Comparison of ENCODE assay signal across 15 cellular contexts in the genomic region with DNA sequence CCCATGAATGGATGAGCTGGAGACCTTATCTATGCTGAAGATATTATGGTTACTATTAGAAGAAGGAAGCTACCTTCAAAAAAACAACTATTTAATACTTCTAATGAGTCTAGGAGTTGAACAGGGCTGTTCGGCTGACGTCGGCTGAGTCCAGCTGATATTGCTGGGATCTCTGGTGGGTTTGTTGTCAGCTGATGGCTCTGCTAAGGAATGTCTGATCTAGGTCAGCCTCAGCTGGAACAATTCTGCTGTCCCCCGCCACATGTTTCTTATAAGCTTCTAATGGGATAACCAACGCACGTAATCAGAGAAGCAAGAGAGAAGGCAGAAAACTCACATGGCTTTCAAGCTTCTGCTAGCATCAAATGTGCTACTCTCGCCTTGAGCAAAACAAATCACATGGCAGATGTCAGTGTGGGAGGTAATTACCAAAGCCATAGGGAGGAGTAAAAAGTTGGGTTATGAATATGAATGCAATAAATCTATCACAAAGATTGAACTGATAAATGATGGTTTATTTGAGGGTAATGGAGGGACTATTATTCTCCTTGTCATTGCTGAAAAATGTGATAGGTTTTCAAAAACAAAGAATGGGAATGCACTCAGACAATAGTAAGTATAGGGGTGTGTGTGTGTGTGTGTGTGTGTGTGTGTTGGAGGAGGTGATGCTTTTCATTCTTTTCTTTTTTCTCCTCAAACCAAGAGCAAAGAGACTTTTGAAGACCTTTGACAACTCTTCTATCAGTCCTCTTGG.
DNase-seq lines count a peak whose midpoint lies in the region; ATAC-seq and TF ChIP-seq lines count a peak whose summit lies in the region.
"Had no signal": no experiment of that assay in that cellular context is flagged by ENCODE, and none has a peak within 500 bp of the region (broad histone marks: within the 10 kb centered on the region; RNA-seq: fewer than 3 reads in every experiment).

No MANE protein-coding gene starts in this region.

- no peak overlapping the region for H2AK5ac ChIP-seq in mesendoderm (ENCODE audit: low read length)

- H3K4me1 ChIP-seq in HUES48 (ENCODE audit: control insufficient read depth, insufficient read depth, low read length) (no peaks in the 10 kb centered on the region), mesendoderm (ENCODE audit: control insufficient read depth, low read depth, low read length) (no peaks in the 10 kb centered on the region), breast epithelium (no peaks in the 10 kb centered on the region), foreskin keratinocyte (no peaks in the 10 kb centered on the region)
- H3K4me1 ChIP-seq: Caco-2 had no signal

- H3K23ac ChIP-seq in mesendoderm (ENCODE audit: low read length), result peak overlapping the region; percentile 18

- H3K4me1 Mint-ChIP-seq in immature natural killer cell, result no peaks in the 10 kb centered on the region

- no peaks in the 10 kb centered on the region for H3K36me3 ChIP-seq in HUES48 (ENCODE audit: control insufficient read depth, insufficient read depth, low read length)
- H3K36me3 ChIP-seq in mesendoderm (ENCODE audit: control insufficient read depth, insufficient read depth, low read length), result no peaks in the 10 kb centered on the region
- H3K36me3 ChIP-seq in breast epithelium, result no peaks in the 10 kb centered on the region

- intact Hi-C loops in breast epithelium (cut with DNase I; ENCODE audit: low total_unique reads), result no loop called here

- no peak overlapping the region for H3K4me3 Mint-ChIP-seq in immature natural killer cell
- H3K4me3 Mint-ChIP-seq: CD4-positive, alpha-beta T cell; H9 had no signal

- peaks cover 0 to 15% (median 3%) of the 10 kb centered on the region in 6 donors for H3K9me3 Mint-ChIP-seq in immature natural killer cell
- H3K9me3 Mint-ChIP-seq: H9 had no signal

- peak overlapping the region; percentile 54 for H3K27ac ChIP-seq in HUES48 (ENCODE audit: low read depth, low read length)
- H3K27ac ChIP-seq in mesendoderm (ENCODE audit: low read depth, low read length), result no peak overlapping the region
- no peak overlapping the region for H3K27ac ChIP-seq in breast epithelium
- H3K27ac ChIP-seq in foreskin keratinocyte, result no peak overlapping the region
- H3K27ac ChIP-seq: C4-2B had no signal

- no CpG with 5 or more reads among the region's 7 CpGs for WGBS in mesendoderm (ENCODE audit: extremely low coverage, insufficient coverage, low lambda C conversion rate)

- H3K56ac ChIP-seq in mesendoderm (ENCODE audit: low read length), result no peak overlapping the region

- H2BK15ac ChIP-seq in mesendoderm (replicated peaks; ENCODE audit: low read depth), result no peak overlapping the region

- H3K27me3 ChIP-seq in HUES48 (ENCODE audit: control insufficient read depth, insufficient read depth, low read length), result no peaks in the 10 kb centered on the region
- no peaks in the 10 kb centered on the region for H3K27me3 ChIP-seq in mesendoderm (ENCODE audit: insufficient read depth, low read length, poor library complexity)
- no peaks in the 10 kb centered on the region for H3K27me3 ChIP-seq in breast epithelium
- H3K27me3 ChIP-seq in foreskin keratinocyte, result peaks cover 14% of the 10 kb centered on the region

- H3K4me3 ChIP-seq in HUES48 (ENCODE audit: low read depth, low read length) (no peak overlapping the region), mesendoderm (ENCODE audit: low read length) (no peak overlapping the region), breast epithelium (no peak overlapping the region)

- TF ChIP-seq POLR2A in breast epithelium (IDR thresholded peaks at IDR 0.05), result no peak

- H3K36me3 Mint-ChIP-seq in immature natural killer cell, result no peaks in the 10 kb centered on the region

- no peak for TF ChIP-seq CTCF in breast epithelium (IDR thresholded peaks at IDR 0.05)
- no peak for TF ChIP-seq CTCF in foreskin keratinocyte (conservative IDR thresholded peaks at IDR 0.05)

- no peaks in the 10 kb centered on the region for H3K9me3 ChIP-seq in HUES48 (ENCODE audit: control insufficient read depth, insufficient read depth, low read length)
- no peaks in the 10 kb centered on the region for H3K9me3 ChIP-seq in breast epithelium
- H3K9me3 ChIP-seq: Caco-2 had no signal

- no peak overlapping the region for H3K4ac ChIP-seq in mesendoderm (ENCODE audit: low read depth, low read length)

- peaks cover 2 to 3% (median 2%) of the 10 kb centered on the region in 3 donors for H3K27me3 Mint-ChIP-seq in immature natural killer cell (ENCODE audit: low read depth in 3 of 3)
- H3K27me3 Mint-ChIP-seq: CD4-positive, alpha-beta T cell had no signal

- DNase-seq in NCI-H1417 treated with DMSO at 0.1 percent for 48 hours (lab: John Stamatoyannopoulos, UW) (peak; percentile 37), NCI-H82 (lab: John Stamatoyannopoulos, UW) (peak; percentile 82), mesendoderm (no peak), breast epithelium (ENCODE audit: low spot score in 2 of 2) (no peak), foreskin keratinocyte (no peak), immature natural killer cell (no peak)
- DNase-seq: ACHN; Caco-2; CD4-positive, alpha-beta T cell; DMS79; GDM1; H9 had no signal

- no peak for ATAC-seq in HG02840 (IDR thresholded peaks at IDR 0.05; ENCODE audit: low FRiP score, unreplicated experiment)
- no peak for ATAC-seq in foreskin keratinocyte

- H2BK5ac ChIP-seq in mesendoderm (ENCODE audit: low read length), result no peak overlapping the region

- H3K79me2 ChIP-seq in mesendoderm (ENCODE audit: control insufficient read depth, insufficient read depth, low read length), result no peaks in the 10 kb centered on the region

- no peak overlapping the region for H4K5ac ChIP-seq in mesendoderm (ENCODE audit: low read length)

- no peak overlapping the region for H3K4me2 ChIP-seq in mesendoderm (ENCODE audit: low read length)

- H3K79me1 ChIP-seq in mesendoderm (ENCODE audit: low read length), result no peaks in the 10 kb centered on the region

- no peak overlapping the region for H3K27ac Mint-ChIP-seq in immature natural killer cell
- H3K27ac Mint-ChIP-seq: CD4-positive, alpha-beta T cell; H9 had no signal

- H3K9ac ChIP-seq in HUES48 (ENCODE audit: low read depth, low read length) (no peak overlapping the region), mesendoderm (ENCODE audit: low read length) (no peak overlapping the region)

- no peak overlapping the region for H2BK120ac ChIP-seq in mesendoderm (ENCODE audit: low read depth, low read length)

- H3K18ac ChIP-seq in mesendoderm (ENCODE audit: low read length), result no peak overlapping the region

- no peak overlapping the region for H4K8ac ChIP-seq in mesendoderm (ENCODE audit: low read depth, low read length)

Comparison
In these comparisons a context has a peak if more than half of its experiments do, and no peak if none do; other contexts are left out.
1. DNase-seq: peak in NCI-H1417 treated with DMSO at 0.1 percent for 48 hours (single experiment) and NCI-H82 (single experiment); none in mesendoderm (single experiment), breast epithelium (0 of 2), foreskin keratinocyte (0 of 2) and immature natural killer cell (0 of 3).